Comparison of ENCODE assay signal across 15 cellular contexts in genomic region chr17:46115687-46116086, GRCh38.
DNase-seq lines count a peak whose midpoint lies in the region; ATAC-seq, FAIRE-seq and TF ChIP-seq lines count a peak whose summit lies in the region.
"Had no signal": no experiment of that assay in that cellular context is flagged by ENCODE, and none has a peak within 500 bp of the region (broad histone marks: within the 10 kb centered on the region; RNA-seq: fewer than 3 reads in every experiment).

No MANE protein-coding gene starts in this region.

- DNase-seq in HTR-8/SVneo (ENCODE audit: insufficient read length, low spot score) (no peak), chondrocyte (ENCODE audit: low spot score) (no peak), immature natural killer cell (no peak)
- DNase-seq in activated effector memory CD4-positive, alpha-beta T cell treated with anti-CD3 and anti-CD28 coated beads, Interleukin-2, amount 50 U/mL, for 16 hours, result no peak
- DNase-seq in NK-92 treated with Interleukin-12 subunit alpha and Interleukin-12 subunit beta, amount 100 ng/mL, for 24 hours (lab: John Stamatoyannopoulos, UW), result no peak
- DNase-seq: foreskin fibroblast; HFFc6; NCI-H187 treated with DMSO at 0.1 percent for 48 hours; NCI-H526 treated with DMSO at 0.1 percent for 48 hours; occipital lobe; stimulated activated CD4-positive, alpha-beta T cell treated with anti-CD3 and anti-CD28 coated beads, Interleukin-12 subunit alpha, Interleukin-12 subunit beta, amount 100 ng/mL, for 4 hours had no signal

- H3K27ac Mint-ChIP-seq in chondrocyte (ENCODE audit: unreplicated experiment) (peak overlapping the region; percentile 68), immature natural killer cell (peak overlapping the region in 5 of 6 donors; percentile 4 to 56 (median 24))
- H3K27ac Mint-ChIP-seq in stimulated activated naive CD8-positive, alpha-beta T cell treated with anti-CD3 and anti-CD28 coated beads, Interleukin-15, Interleukin-2, amounts not matched to agents 100 ng/mL and 50 ng/mL, for 24 hours, result peak overlapping the region; percentile 7
- H3K27ac Mint-ChIP-seq: HFFc6; T-helper 1 cell treated with Interleukin-12 subunit alpha and Interleukin-12 subunit beta and Interleukin-4 antibody, amounts not matched to agents 30 μg/mL and 1 μg/mL, for 36 hours had no signal

- no peak overlapping the region for H3K4me3 Mint-ChIP-seq in chondrocyte (ENCODE audit: unreplicated experiment)
- H3K4me3 Mint-ChIP-seq in immature natural killer cell, result peak overlapping the region in 4 of 5 donors; percentile 10 to 50 (median 38)
- H3K4me3 Mint-ChIP-seq in stimulated activated naive CD8-positive, alpha-beta T cell treated with anti-CD3 and anti-CD28 coated beads, Interleukin-15, Interleukin-2, amounts not matched to agents 100 ng/mL and 50 ng/mL, for 24 hours, result no peak overlapping the region
- H3K4me3 Mint-ChIP-seq: HFFc6; T-helper 1 cell treated with Interleukin-12 subunit alpha and Interleukin-12 subunit beta and Interleukin-4 antibody, amounts not matched to agents 30 μg/mL and 1 μg/mL, for 36 hours had no signal

- peak; percentile 23 for FAIRE-seq in HTR-8/SVneo (lab: Jason Lieb, UNC)

- ATAC-seq in GM18861 (IDR thresholded peaks at IDR 0.05; ENCODE audit: unreplicated experiment) (no peak), HG03342 (IDR thresholded peaks at IDR 0.05; ENCODE audit: unreplicated experiment) (no peak)

- TF ChIP-seq CTCF in chondrocyte (IDR thresholded peaks at IDR 0.05), result no peak

- H3K27me3 Mint-ChIP-seq in chondrocyte (ENCODE audit: low read depth) (no peaks in the 10 kb centered on the region), immature natural killer cell (ENCODE audit: low read depth in 3 of 3) (peaks cover 0 to 3% (median 0%) of the 10 kb centered on the region in 3 donors)
- no peaks in the 10 kb centered on the region for H3K27me3 Mint-ChIP-seq in stimulated activated naive CD8-positive, alpha-beta T cell treated with anti-CD3 and anti-CD28 coated beads, Interleukin-15, Interleukin-2, amounts not matched to agents 100 ng/mL and 50 ng/mL, for 24 hours

- H3K4me1 Mint-ChIP-seq in chondrocyte (ENCODE audit: low read depth) (peaks cover 70% of the 10 kb centered on the region), immature natural killer cell (peaks cover 88 to 94% of the 10 kb centered on the region in 2 donors)
- peaks cover 90% of the 10 kb centered on the region for H3K4me1 Mint-ChIP-seq in stimulated activated naive CD8-positive, alpha-beta T cell treated with anti-CD3 and anti-CD28 coated beads, Interleukin-15, Interleukin-2, amounts not matched to agents 100 ng/mL and 50 ng/mL, for 24 hours (ENCODE audit: low read depth)

- H3K9me3 Mint-ChIP-seq in chondrocyte (ENCODE audit: low read depth) (no peaks in the 10 kb centered on the region), immature natural killer cell (no peaks in the 10 kb centered on the region)
- no peaks in the 10 kb centered on the region for H3K9me3 Mint-ChIP-seq in stimulated activated naive CD8-positive, alpha-beta T cell treated with anti-CD3 and anti-CD28 coated beads, Interleukin-15, Interleukin-2, amounts not matched to agents 100 ng/mL and 50 ng/mL, for 24 hours
- H3K9me3 Mint-ChIP-seq: HFFc6; T-helper 1 cell treated with Interleukin-12 subunit alpha and Interleukin-12 subunit beta and Interleukin-4 antibody, amounts not matched to agents 30 μg/mL and 1 μg/mL, for 36 hours had no signal

- no peaks in the 10 kb centered on the region for H3K36me3 Mint-ChIP-seq in chondrocyte (ENCODE audit: low read depth)
- no peaks in the 10 kb centered on the region for H3K36me3 Mint-ChIP-seq in immature natural killer cell
- H3K36me3 Mint-ChIP-seq in stimulated activated naive CD8-positive, alpha-beta T cell treated with anti-CD3 and anti-CD28 coated beads, Interleukin-15, Interleukin-2, amounts not matched to agents 100 ng/mL and 50 ng/mL, for 24 hours (ENCODE audit: low read depth), result peaks cover 28% of the 10 kb centered on the region

Comparison
In these comparisons a context has a peak if more than half of its experiments do, and no peak if none do; other contexts are left out.
1. H3K27ac Mint-ChIP-seq: peak in every context shown above with its lines; median percentile 68 in chondrocyte; 24 in immature natural killer cell; 7 in stimulated activated naive CD8-positive, alpha-beta T cell treated with anti-CD3 and anti-CD28 coated beads, Interleukin-15, Interleukin-2, amounts not matched to agents 100 ng/mL and 50 ng/mL, for 24 hours.
2. H3K4me3 Mint-ChIP-seq: peak in immature natural killer cell (4 of 5); none in chondrocyte (single experiment) and stimulated activated naive CD8-positive, alpha-beta T cell treated with anti-CD3 and anti-CD28 coated beads, Interleukin-15, Interleukin-2, amounts not matched to agents 100 ng/mL and 50 ng/mL, for 24 hours (single experiment).